Comparison of ENCODE assay signal across 2 cellular contexts in the genomic region with DNA sequence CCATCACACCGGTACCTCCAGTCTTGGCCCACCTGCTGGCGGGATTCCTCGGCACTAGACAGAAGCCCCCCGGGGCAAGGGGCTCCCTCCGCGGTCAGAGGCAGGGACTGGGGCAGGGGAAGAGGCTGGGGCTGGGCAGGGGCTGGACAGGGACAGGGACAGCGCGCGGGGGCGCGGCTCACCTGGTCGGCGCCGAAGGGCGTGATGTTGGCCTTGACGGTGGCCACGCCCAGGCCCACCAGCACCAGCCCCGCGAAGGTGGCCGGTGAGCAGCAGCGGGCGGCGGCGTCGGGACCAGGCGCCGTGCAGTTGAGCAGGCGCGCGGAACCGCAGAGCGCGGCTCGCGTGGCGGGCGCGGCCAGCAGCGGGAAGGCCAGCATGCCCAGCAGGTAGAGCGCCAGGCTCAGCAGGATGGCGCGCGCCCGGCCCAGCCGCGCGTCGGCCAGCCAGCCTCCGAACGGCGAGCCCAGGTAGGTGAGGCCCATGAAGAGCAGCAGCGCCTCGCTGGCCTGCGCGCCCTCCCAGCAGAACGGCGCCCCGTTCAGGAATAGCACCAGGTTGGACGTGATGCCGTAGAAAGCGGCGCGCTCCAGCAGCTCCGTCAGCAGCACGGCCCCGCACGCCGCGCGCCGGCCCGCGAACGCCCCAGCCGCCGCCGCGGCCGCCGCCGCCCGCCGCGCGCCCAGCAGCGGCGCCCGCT.
A peak's percentile ranks its signal among the peaks of the same experiment; 100 is the strongest.
TF ChIP-seq lines count a peak whose summit lies in the region.

No MANE protein-coding gene starts in this region.

TF ChIP-seq in A549, 52 proteins besides CTCF, POLR2A, EP300 and RAD21:
- no peak for TF ChIP-seq ZSCAN20 (CRISPR knock-in tag; IDR thresholded peaks at IDR 0.05)
- TF ChIP-seq PHF8 (IDR thresholded peaks at IDR 0.05; ENCODE audit: borderline replicate concordance, low read depth) = peak; percentile 61; the same call in 1 of the 2 replicates

TF ChIP-seq in HepG2, 621 proteins besides CTCF, POLR2A, EP300 and RAD21 (continues in another document):
- no peak for TF ChIP-seq FOXM1 (CRISPR knock-in tag; IDR thresholded peaks at IDR 0.05)
- TF ChIP-seq, protein P1, sequence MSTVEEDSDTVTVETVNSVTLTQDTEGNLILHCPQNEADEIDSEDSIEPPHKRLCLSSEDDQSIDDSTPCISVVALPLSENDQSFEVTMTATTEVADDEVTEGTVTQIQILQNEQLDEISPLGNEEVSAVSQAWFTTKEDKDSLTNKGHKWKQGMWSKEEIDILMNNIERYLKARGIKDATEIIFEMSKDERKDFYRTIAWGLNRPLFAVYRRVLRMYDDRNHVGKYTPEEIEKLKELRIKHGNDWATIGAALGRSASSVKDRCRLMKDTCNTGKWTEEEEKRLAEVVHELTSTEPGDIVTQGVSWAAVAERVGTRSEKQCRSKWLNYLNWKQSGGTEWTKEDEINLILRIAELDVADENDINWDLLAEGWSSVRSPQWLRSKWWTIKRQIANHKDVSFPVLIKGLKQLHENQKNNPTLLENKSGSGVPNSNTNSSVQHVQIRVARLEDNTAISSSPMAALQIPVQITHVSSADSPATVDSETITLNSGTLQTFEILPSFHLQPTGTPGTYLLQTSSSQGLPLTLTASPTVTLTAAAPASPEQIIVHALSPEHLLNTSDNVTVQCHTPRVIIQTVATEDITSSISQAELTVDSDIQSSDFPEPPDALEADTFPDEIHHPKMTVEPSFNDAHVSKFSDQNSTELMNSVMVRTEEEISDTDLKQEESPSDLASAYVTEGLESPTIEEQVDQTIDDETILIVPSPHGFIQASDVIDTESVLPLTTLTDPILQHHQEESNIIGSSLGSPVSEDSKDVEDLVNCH (CRISPR knock-in tag; IDR thresholded peaks at IDR 0.05) = no peak
- no peak for TF ChIP-seq HCFC1 (IDR thresholded peaks at IDR 0.05; ENCODE audit: low read depth, low read length)
- no peak for TF ChIP-seq NR1H2 (CRISPR knock-in tag; IDR thresholded peaks at IDR 0.05; ENCODE audit: borderline replicate concordance, low read depth)
- TF ChIP-seq SMARCC2 (IDR thresholded peaks at IDR 0.05) = no peak
- TF ChIP-seq ZFP36L2 (CRISPR knock-in tag; IDR thresholded peaks at IDR 0.05) = no peak
- TF ChIP-seq, protein P2, sequence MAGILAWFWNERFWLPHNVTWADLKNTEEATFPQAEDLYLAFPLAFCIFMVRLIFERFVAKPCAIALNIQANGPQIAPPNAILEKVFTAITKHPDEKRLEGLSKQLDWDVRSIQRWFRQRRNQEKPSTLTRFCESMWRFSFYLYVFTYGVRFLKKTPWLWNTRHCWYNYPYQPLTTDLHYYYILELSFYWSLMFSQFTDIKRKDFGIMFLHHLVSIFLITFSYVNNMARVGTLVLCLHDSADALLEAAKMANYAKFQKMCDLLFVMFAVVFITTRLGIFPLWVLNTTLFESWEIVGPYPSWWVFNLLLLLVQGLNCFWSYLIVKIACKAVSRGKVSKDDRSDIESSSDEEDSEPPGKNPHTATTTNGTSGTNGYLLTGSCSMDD (CRISPR knock-in tag; IDR thresholded peaks at IDR 0.05) = no peak
- TF ChIP-seq, protein P3, sequence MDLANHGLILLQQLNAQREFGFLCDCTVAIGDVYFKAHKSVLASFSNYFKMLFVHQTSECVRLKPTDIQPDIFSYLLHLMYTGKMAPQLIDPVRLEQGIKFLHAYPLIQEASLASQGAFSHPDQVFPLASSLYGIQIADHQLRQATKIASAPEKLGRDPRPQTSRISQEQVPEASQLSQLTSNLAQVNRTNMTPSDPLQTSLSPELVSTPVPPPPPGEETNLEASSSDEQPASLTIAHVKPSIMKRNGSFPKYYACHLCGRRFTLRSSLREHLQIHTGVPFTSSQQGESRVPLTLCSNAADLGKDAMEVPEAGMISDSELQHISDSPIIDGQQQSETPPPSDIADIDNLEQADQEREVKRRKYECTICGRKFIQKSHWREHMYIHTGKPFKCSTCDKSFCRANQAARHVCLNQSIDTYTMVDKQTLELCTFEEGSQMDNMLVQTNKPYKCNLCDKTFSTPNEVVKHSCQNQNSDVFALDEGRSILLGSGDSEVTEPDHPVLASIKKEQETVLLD (CRISPR knock-in tag; IDR thresholded peaks at IDR 0.05; ENCODE audit: low read depth) = no peak
- TF ChIP-seq, protein P4, sequence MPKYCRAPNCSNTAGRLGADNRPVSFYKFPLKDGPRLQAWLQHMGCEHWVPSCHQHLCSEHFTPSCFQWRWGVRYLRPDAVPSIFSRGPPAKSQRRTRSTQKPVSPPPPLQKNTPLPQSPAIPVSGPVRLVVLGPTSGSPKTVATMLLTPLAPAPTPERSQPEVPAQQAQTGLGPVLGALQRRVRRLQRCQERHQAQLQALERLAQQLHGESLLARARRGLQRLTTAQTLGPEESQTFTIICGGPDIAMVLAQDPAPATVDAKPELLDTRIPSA (CRISPR knock-in tag; IDR thresholded peaks at IDR 0.05; ENCODE audit: borderline replicate concordance) = no peak
- TF ChIP-seq MTF2 (CRISPR knock-in tag; IDR thresholded peaks at IDR 0.05; ENCODE audit: borderline replicate concordance) = no peak
- 0 out of 2 replicates have a peak, but pooled peaks have one; percentile 20 for TF ChIP-seq GATAD1 (CRISPR knock-in tag; IDR thresholded peaks at IDR 0.05)
- TF ChIP-seq, protein P5, sequence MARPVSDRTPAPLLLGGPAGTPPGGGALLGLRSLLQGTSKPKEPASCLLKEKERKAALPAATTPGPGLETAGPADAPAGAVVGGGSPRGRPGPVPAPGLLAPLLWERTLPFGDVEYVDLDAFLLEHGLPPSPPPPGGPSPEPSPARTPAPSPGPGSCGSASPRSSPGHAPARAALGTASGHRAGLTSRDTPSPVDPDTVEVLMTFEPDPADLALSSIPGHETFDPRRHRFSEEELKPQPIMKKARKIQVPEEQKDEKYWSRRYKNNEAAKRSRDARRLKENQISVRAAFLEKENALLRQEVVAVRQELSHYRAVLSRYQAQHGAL (CRISPR knock-in tag; IDR thresholded peaks at IDR 0.05; ENCODE audit: not compliant biosample characterization) = no peak
- TF ChIP-seq TAF15 (IDR thresholded peaks at IDR 0.05; ENCODE audit: low read depth, low read length, poor library complexity, severe bottlenecking) = no peak
- no peak for TF ChIP-seq ISL2 (CRISPR knock-in tag; IDR thresholded peaks at IDR 0.05)
- TF ChIP-seq, protein P6, sequence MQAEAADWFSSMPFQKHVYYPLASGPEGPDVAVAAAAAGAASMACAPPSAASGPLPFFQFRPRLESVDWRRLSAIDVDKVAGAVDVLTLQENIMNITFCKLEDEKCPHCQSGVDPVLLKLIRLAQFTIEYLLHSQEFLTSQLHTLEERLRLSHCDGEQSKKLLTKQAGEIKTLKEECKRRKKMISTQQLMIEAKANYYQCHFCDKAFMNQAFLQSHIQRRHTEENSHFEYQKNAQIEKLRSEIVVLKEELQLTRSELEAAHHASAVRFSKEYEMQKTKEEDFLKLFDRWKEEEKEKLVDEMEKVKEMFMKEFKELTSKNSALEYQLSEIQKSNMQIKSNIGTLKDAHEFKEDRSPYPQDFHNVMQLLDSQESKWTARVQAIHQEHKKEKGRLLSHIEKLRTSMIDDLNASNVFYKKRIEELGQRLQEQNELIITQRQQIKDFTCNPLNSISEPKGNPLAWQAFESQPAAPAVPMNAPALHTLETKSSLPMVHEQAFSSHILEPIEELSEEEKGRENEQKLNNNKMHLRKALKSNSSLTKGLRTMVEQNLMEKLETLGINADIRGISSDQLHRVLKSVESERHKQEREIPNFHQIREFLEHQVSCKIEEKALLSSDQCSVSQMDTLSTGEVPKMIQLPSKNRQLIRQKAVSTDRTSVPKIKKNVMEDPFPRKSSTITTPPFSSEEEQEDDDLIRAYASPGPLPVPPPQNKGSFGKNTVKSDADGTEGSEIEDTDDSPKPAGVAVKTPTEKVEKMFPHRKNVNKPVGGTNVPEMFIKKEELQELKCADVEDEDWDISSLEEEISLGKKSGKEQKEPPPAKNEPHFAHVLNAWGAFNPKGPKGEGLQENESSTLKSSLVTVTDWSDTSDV (CRISPR knock-in tag; IDR thresholded peaks at IDR 0.05) = no peak
- TF ChIP-seq, protein P7, sequence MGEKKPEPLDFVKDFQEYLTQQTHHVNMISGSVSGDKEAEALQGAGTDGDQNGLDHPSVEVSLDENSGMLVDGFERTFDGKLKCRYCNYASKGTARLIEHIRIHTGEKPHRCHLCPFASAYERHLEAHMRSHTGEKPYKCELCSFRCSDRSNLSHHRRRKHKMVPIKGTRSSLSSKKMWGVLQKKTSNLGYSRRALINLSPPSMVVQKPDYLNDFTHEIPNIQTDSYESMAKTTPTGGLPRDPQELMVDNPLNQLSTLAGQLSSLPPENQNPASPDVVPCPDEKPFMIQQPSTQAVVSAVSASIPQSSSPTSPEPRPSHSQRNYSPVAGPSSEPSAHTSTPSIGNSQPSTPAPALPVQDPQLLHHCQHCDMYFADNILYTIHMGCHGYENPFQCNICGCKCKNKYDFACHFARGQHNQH (CRISPR knock-in tag; IDR thresholded peaks at IDR 0.05) = no peak
- TF ChIP-seq, protein P8, sequence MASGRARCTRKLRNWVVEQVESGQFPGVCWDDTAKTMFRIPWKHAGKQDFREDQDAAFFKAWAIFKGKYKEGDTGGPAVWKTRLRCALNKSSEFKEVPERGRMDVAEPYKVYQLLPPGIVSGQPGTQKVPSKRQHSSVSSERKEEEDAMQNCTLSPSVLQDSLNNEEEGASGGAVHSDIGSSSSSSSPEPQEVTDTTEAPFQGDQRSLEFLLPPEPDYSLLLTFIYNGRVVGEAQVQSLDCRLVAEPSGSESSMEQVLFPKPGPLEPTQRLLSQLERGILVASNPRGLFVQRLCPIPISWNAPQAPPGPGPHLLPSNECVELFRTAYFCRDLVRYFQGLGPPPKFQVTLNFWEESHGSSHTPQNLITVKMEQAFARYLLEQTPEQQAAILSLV (CRISPR knock-in tag; IDR thresholded peaks at IDR 0.05; ENCODE audit: borderline replicate concordance) = peak; percentile 29; the same call in 1 of the 2 replicates
- no peak for TF ChIP-seq SMAD3 (CRISPR knock-in tag; IDR thresholded peaks at IDR 0.05)
- no peak for TF ChIP-seq ZNF143 (CRISPR knock-in tag; IDR thresholded peaks at IDR 0.05)
- TF ChIP-seq ZNF605 (CRISPR knock-in tag; IDR thresholded peaks at IDR 0.05) = no peak
- TF ChIP-seq SIN3A (IDR thresholded peaks at IDR 0.05; ENCODE audit: borderline replicate concordance, low read depth, low read length) = 0 out of 2 replicates have a peak, but pooled peaks have one; percentile 34
- TF ChIP-seq TARDBP (CRISPR knock-in tag; IDR thresholded peaks at IDR 0.05) = no peak
- no peak for TF ChIP-seq XRCC5 (optimal IDR thresholded peaks at IDR 0.05; ENCODE audit: low read length)
- TF ChIP-seq TBX2 (CRISPR knock-in tag; IDR thresholded peaks at IDR 0.05; ENCODE audit: borderline replicate concordance) = no peak; the same call in 1 of the 2 replicates
- TF ChIP-seq LCORL (IDR thresholded peaks at IDR 0.05) = no peak
- 0 out of 2 replicates have a peak, but pooled peaks have one; percentile 48 for TF ChIP-seq LCORL (CRISPR knock-in tag; IDR thresholded peaks at IDR 0.05)
- TF ChIP-seq, protein P9, sequence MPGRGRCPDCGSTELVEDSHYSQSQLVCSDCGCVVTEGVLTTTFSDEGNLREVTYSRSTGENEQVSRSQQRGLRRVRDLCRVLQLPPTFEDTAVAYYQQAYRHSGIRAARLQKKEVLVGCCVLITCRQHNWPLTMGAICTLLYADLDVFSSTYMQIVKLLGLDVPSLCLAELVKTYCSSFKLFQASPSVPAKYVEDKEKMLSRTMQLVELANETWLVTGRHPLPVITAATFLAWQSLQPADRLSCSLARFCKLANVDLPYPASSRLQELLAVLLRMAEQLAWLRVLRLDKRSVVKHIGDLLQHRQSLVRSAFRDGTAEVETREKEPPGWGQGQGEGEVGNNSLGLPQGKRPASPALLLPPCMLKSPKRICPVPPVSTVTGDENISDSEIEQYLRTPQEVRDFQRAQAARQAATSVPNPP (CRISPR knock-in tag; IDR thresholded peaks at IDR 0.05) = no peak
- TF ChIP-seq SMAD1 (CRISPR knock-in tag; IDR thresholded peaks at IDR 0.05; ENCODE audit: borderline replicate concordance, low read depth) = no peak
- TF ChIP-seq, protein P10, sequence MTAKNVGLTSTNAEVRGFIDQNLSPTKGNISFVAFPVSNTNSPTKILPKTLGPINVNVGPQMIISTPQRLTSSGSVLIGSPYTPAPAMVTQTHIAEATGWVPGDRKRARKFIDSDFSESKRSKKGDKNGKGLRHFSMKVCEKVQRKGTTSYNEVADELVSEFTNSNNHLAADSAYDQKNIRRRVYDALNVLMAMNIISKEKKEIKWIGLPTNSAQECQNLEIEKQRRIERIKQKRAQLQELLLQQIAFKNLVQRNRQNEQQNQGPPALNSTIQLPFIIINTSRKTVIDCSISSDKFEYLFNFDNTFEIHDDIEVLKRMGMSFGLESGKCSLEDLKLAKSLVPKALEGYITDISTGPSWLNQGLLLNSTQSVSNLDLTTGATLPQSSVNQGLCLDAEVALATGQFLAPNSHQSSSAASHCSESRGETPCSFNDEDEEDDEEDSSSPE (CRISPR knock-in tag; IDR thresholded peaks at IDR 0.05) = no peak; the same call in 1 of the 2 replicates
- 0 out of 2 replicates have a peak, but pooled peaks have one; percentile 27 for TF ChIP-seq ZNF598 (CRISPR knock-in tag; IDR thresholded peaks at IDR 0.05; ENCODE audit: borderline replicate concordance)
- TF ChIP-seq ZBTB20 (CRISPR knock-in tag; IDR thresholded peaks at IDR 0.05; ENCODE audit: borderline replicate concordance, low read depth) = no peak
- TF ChIP-seq, protein P11, sequence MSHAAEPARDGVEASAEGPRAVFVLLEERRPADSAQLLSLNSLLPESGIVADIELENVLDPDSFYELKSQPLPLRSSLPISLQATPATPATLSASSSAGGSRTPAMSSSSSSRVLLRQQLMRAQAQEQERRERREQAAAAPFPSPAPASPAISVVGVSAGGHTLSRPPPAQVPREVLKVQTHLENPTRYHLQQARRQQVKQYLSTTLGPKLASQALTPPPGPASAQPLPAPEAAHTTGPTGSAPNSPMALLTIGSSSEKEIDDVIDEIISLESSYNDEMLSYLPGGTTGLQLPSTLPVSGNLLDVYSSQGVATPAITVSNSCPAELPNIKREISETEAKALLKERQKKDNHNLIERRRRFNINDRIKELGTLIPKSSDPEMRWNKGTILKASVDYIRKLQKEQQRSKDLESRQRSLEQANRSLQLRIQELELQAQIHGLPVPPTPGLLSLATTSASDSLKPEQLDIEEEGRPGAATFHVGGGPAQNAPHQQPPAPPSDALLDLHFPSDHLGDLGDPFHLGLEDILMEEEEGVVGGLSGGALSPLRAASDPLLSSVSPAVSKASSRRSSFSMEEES (CRISPR knock-in tag; IDR thresholded peaks at IDR 0.05) = no peak
- TF ChIP-seq, protein P12, sequence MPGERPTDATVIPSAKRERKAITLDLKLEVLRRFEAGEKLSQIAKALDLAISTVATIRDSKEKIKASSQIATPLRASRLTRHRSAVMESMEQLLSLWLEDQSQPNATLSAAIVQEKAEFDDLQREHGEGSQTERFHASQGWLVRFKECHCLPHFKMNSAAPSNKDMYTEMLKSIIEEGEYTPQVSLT (CRISPR knock-in tag; IDR thresholded peaks at IDR 0.05; ENCODE audit: borderline replicate concordance, low read depth) = no peak
- no peak for TF ChIP-seq ATM (IDR thresholded peaks at IDR 0.05; ENCODE audit: borderline replicate concordance)
- TF ChIP-seq HMGA1 (CRISPR knock-in tag; conservative IDR thresholded peaks at IDR 0.05) = no peak
- no peak for TF ChIP-seq RORA (CRISPR knock-in tag; IDR thresholded peaks at IDR 0.05)
- TF ChIP-seq ZNF292 (CRISPR knock-in tag; IDR thresholded peaks at IDR 0.05; ENCODE audit: borderline replicate concordance, low read depth) = no peak
- no peak for TF ChIP-seq SYNCRIP (IDR thresholded peaks at IDR 0.05; ENCODE audit: insufficient read depth, low read depth, low read length)
- TF ChIP-seq KMT2B (CRISPR knock-in tag; IDR thresholded peaks at IDR 0.05) = no peak
- TF ChIP-seq ARNT (IDR thresholded peaks at IDR 0.05) = no peak
- no peak for TF ChIP-seq RELA (CRISPR knock-in tag; IDR thresholded peaks at IDR 0.05)
